Comparison of ENCODE assay signal across 26 cellular contexts in genomic region chr6:138529510-138529909, GRCh38. TPM values are rescaled to one million over a fixed set of nuclear protein-coding genes. Genes with fewer than 3 reads are reported as not detected.
DNase-seq lines count a peak whose midpoint lies in the region; ATAC-seq and TF ChIP-seq lines count a peak whose summit lies in the region.
"Had no signal": no experiment of that assay in that cellular context is flagged by ENCODE, and none has a peak within 500 bp of the region (broad histone marks: within the 10 kb centered on the region; RNA-seq: fewer than 3 reads in every experiment).

No MANE protein-coding gene starts in this region.

- in situ Hi-C loops in astrocyte of the cerebellum (cut with HindIII; ENCODE audit: low sequenced_read_pairs): no loop called here

- no peaks in the 10 kb centered on the region for H3K9me2 ChIP-seq in SK-N-SH

- no peak for TF ChIP-seq EP300 in SK-N-SH (IDR thresholded peaks at IDR 0.05; ENCODE audit: borderline replicate concordance in 1 of 2, low read depth in 1 of 2, low read length in 1 of 2)

- H3F3A ChIP-seq in SK-N-SH (replicated peaks; ENCODE audit: insufficient read depth): no peaks in the 10 kb centered on the region

- H4K20me1 ChIP-seq in SK-N-SH (ENCODE audit: insufficient read depth): no peaks in the 10 kb centered on the region

- H3K9me3 ChIP-seq in right atrium auricular region: no peaks in the 10 kb centered on the region
- no peaks in the 10 kb centered on the region for H3K9me3 ChIP-seq in SK-N-SH
- H3K9me3 ChIP-seq: colonic mucosa had no signal

- POLR2A ChIA-PET in SK-N-SH (lab: Yijun Ruan, JAX): no interaction called here

- peak; percentile 41 for ATAC-seq in Right ventricle myocardium inferior
- peak; percentile 42 for ATAC-seq in left ventricle myocardium superior
- no peak for ATAC-seq in HG02973 (IDR thresholded peaks at IDR 0.05; ENCODE audit: unreplicated experiment)
- ATAC-seq: activated CD8-positive, alpha-beta T cell treated with anti-CD3 and anti-CD28 coated beads for 36 hours; GM12878; HCT116; naive thymus-derived CD8-positive, alpha-beta T cell had no signal

- H3K27me3 ChIP-seq in right atrium auricular region: no peaks in the 10 kb centered on the region
- no peaks in the 10 kb centered on the region; the same call in 1 of the 2 replicates for H3K27me3 ChIP-seq in SK-N-SH (ENCODE audit: insufficient read depth)
- H3K27me3 ChIP-seq: colonic mucosa had no signal

- no peak overlapping the region for H3K4me2 ChIP-seq in SK-N-SH

- H3K36me3 ChIP-seq in right atrium auricular region (no peaks in the 10 kb centered on the region), SK-N-SH (replicated peaks in 1 of 2; ENCODE audit: control insufficient read depth in 1 of 2, insufficient read depth in 2 of 2, low read length in 1 of 2) (no peaks in the 10 kb centered on the region)
- H3K36me3 ChIP-seq: colonic mucosa had no signal

- TF ChIP-seq CTCF in right atrium auricular region (IDR thresholded peaks at IDR 0.05): peak in 1 of 2 donors; percentile 48
- peak; percentile 43 for TF ChIP-seq CTCF in astrocyte of the cerebellum (IDR thresholded peaks at IDR 0.05; ENCODE audit: low read depth, low read length, missing control alignments)
- no peak for TF ChIP-seq CTCF in SK-N-SH (IDR thresholded peaks at IDR 0.05)

- H2AFZ ChIP-seq in SK-N-SH (ENCODE audit: low read depth): no peak overlapping the region
- H2AFZ ChIP-seq: parathyroid adenoma had no signal

- CTCF ChIA-PET in SK-N-SH (lab: Yijun Ruan, JAX): interaction anchor here (0.6 to 0.8 kb wide), 2 partner anchors 23 to 822 kb away, joined by 3 read pairs; no protein-coding TSS in a partner anchor

- peak overlapping the region in 1 of 2 donors; percentile 13 for H3K27ac ChIP-seq in right atrium auricular region
- H3K27ac ChIP-seq in SK-N-SH (ENCODE audit: low read depth in 2 of 2, low read length in 1 of 2): no peak overlapping the region
- H3K27ac ChIP-seq: C4-2B, colonic mucosa, parathyroid adenoma had no signal

- no peak overlapping the region for H3K9ac ChIP-seq in SK-N-SH
- H3K9ac ChIP-seq: parathyroid adenoma had no signal

- intact Hi-C loops in Right ventricle myocardium inferior (cut with DNase I) (no loop called here), left ventricle myocardium superior (cut with micrococcal nuclease) (no loop called here), posterior cingulate gyrus (cut with DNase I) (no loop called here)

- H3K4me1 ChIP-seq in right atrium auricular region (peaks cover 0 to 13% of the 10 kb centered on the region in 2 donors), SK-N-SH (ENCODE audit: control insufficient read depth in 1 of 2, insufficient read depth in 2 of 2, low read depth in 1 of 2, low read length in 1 of 2) (no peaks in the 10 kb centered on the region; a peak in 1 of 4 replicates)
- H3K4me1 ChIP-seq: colonic mucosa had no signal

- DNase-seq in Right ventricle myocardium inferior (ENCODE audit: missing footprints) (no peak), right atrium auricular region (ENCODE audit: low spot score) (no peak), astrocyte of the cerebellum (ENCODE audit: low read depth) (no peak), left ventricle myocardium superior (no peak), posterior cingulate gyrus (no peak), NCI-H1092 (lab: John Stamatoyannopoulos, UW) (no peak), SK-N-SH (no peak)
- DNase-seq: activated B cell treated with CpG ODN at 0.5 μM for 24 hours; activated CD8-positive, alpha-beta T cell treated with anti-CD3 and anti-CD28 coated beads for 36 hours; activated naive CD4-positive, alpha-beta T cell treated with Interleukin-2 at 50 U/mL for 16 hours; activated T-cell treated with anti-CD3 and anti-CD28 coated beads, Interleukin-2, amount 50 U/mL, for 24 hours; colonic mucosa; DMS153; hippocampal formation; KBM-7; mesenchymal stem cell; naive thymus-derived CD8-positive, alpha-beta T cell; NCI-H1092 treated with DMSO at 0.1 percent for 48 hours; NCI-H2081; NCI-H446; SHP77 had no signal

- H3K4me3 ChIP-seq in right atrium auricular region: no peak overlapping the region
- H3K4me3 ChIP-seq in astrocyte of the cerebellum (ENCODE audit: low read depth, low read length): no peak overlapping the region
- no peak overlapping the region for H3K4me3 ChIP-seq in SK-N-SH (ENCODE audit: low read depth in 2 of 2, low read length in 1 of 2)
- H3K4me3 ChIP-seq: colonic mucosa, GM12878 had no signal

- no peak for TF ChIP-seq RAD21 in SK-N-SH (IDR thresholded peaks at IDR 0.05; ENCODE audit: low read length)

- WGBS in SK-N-SH (ENCODE audit: low lambda C conversion rate): 20% methylated on average over 3 of the region's 3 CpGs

- H3K79me2 ChIP-seq in SK-N-SH (ENCODE audit: insufficient read depth): no peaks in the 10 kb centered on the region
- H3K79me2 ChIP-seq: parathyroid adenoma had no signal

TF ChIP-seq in SK-N-SH, 30 proteins besides CTCF, POLR2A, EP300 and RAD21:
- TF ChIP-seq IRF3 (IDR thresholded peaks at IDR 0.05; ENCODE audit: low read depth, low read length) (no peak), FOSL2 (IDR thresholded peaks at IDR 0.05; ENCODE audit: borderline replicate concordance, low read depth) (no peak), REST (IDR thresholded peaks at IDR 0.05; ENCODE audit: low read depth, low read length) (no peak), SMC3 (IDR thresholded peaks at IDR 0.05; ENCODE audit: low read depth, low read length) (no peak), PBX3 (IDR thresholded peaks at IDR 0.05) (no peak), USF2 (IDR thresholded peaks at IDR 0.05; ENCODE audit: borderline replicate concordance, low read depth, low read length) (no peak), NFIC (IDR thresholded peaks at IDR 0.05; ENCODE audit: borderline replicate concordance) (no peak), RCOR1 (IDR thresholded peaks at IDR 0.05; ENCODE audit: low read length) (no peak), ELF1 (IDR thresholded peaks at IDR 0.05) (no peak), CHD2 (IDR thresholded peaks at IDR 0.05; ENCODE audit: low read length, partially characterized antibody) (no peak), RFX5 (IDR thresholded peaks at IDR 0.05; ENCODE audit: low read length) (no peak)

RNA-seq across cellular contexts. Expression of gene NHSL1, which starts 30.2 kb away (rescaled TPM):
- total RNA-seq in Right ventricle myocardium inferior (56.6 TPM), right atrium auricular region (10 to 100 TPM; 34.3 to 41.6 TPM), left ventricle myocardium superior (53.0 TPM)
- under 0.01 TPM in 1 of 2 replicates, not detected in the other for polyA plus RNA-seq in SK-N-SH (2012; rRNA removed)
- 0.03 and 0.08 TPM in 2 replicates for polyA plus RNA-seq in SK-N-SH (2012; cell fraction: cytosol; rRNA removed)
- polyA plus RNA-seq in SK-N-SH (2012; cell fraction: nucleus; rRNA removed): 0.01 TPM in 1 of 2 replicates, not detected in the other
- polyA plus RNA-seq: naive thymus-derived CD8-positive, alpha-beta T cell had no signal
